In the genomic region with DNA sequence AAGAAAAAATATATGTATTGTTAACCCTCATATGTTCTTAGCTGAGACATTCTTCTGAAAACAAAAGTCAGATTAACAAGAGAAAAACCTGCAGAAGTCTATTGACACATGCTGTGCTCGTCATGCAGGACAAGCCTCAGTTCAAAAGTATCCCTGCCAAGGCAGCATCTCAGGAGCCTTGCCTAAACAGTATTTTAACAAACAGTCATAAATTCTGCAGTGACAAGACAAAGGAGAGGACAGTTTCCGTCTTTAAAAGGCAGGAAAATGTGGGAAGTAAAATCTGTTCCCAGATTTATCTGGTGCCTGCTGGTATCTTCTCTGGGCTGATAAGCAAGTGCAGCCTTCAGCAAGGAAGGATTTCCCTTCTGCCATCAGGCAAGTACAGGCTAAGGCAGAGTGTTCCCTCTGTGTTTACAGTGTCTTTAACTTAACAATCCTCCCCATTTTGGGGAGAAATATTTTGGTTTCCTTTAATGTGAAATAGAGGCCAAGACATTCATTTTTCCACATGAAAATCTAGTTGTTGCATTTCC, we compare ENCODE assay signal across 25 cellular contexts.
DNase-seq lines count a peak whose midpoint lies in the region; ATAC-seq and FAIRE-seq lines count a peak whose summit lies in the region.
"Had no signal": no experiment of that assay in that cellular context is flagged by ENCODE, and none has a peak within 500 bp of the region (broad histone marks: within the 10 kb centered on the region; RNA-seq: fewer than 3 reads in every experiment).

No MANE protein-coding gene starts in this region.

- H3K4me1 ChIP-seq in mesendoderm (ENCODE audit: control insufficient read depth, low read depth, low read length) = peaks cover 2% of the 10 kb centered on the region
- H3K4me1 ChIP-seq: BLaER1, SJSA1 had no signal

- peak; percentile 83 for FAIRE-seq in HTR-8/SVneo (lab: Jason Lieb, UNC)
- FAIRE-seq: GM18507 had no signal

- H3K9ac ChIP-seq in mesendoderm (ENCODE audit: low read length) = no peak overlapping the region
- H3K9ac ChIP-seq: BLaER1 had no signal

- no peak for ATAC-seq in HG02938 (IDR thresholded peaks at IDR 0.05; ENCODE audit: unreplicated experiment)

- WGBS in mesendoderm (ENCODE audit: extremely low coverage, insufficient coverage, low lambda C conversion rate) = no CpG with 5 or more reads among the region's 2 CpGs

- no peak overlapping the region for H3K23ac ChIP-seq in mesendoderm (ENCODE audit: low read length)

- H3K56ac ChIP-seq in mesendoderm (ENCODE audit: low read length) = no peak overlapping the region

- no peak overlapping the region for H3K4me3 ChIP-seq in mesendoderm (ENCODE audit: low read length)
- H3K4me3 ChIP-seq: BLaER1, MG63, PC-9, SJSA1 had no signal

- H3K79me2 ChIP-seq in mesendoderm (ENCODE audit: control insufficient read depth, insufficient read depth, low read length) = no peaks in the 10 kb centered on the region

- no peaks in the 10 kb centered on the region for H3K27me3 ChIP-seq in mesendoderm (ENCODE audit: insufficient read depth, low read length, poor library complexity)
- H3K27me3 ChIP-seq: BLaER1, MG63, SJSA1 had no signal

- H4K8ac ChIP-seq in mesendoderm (ENCODE audit: low read depth, low read length) = no peak overlapping the region

- H2AK5ac ChIP-seq in mesendoderm (ENCODE audit: low read length) = no peak overlapping the region

- intact Hi-C loops in head of caudate nucleus (cut with DNase I) = no loop called here

- peak; percentile 3 for DNase-seq in Ammon's horn (ENCODE audit: low spot score)
- DNase-seq in HTR-8/SVneo (ENCODE audit: insufficient read length, low spot score) = no peak
- DNase-seq in amniotic epithelial cell (ENCODE audit: low read depth) = peak; percentile 44
- peak; percentile 67 for DNase-seq in mesendoderm
- no peak for DNase-seq in head of caudate nucleus
- DNase-seq in activated CD4-positive, CD25-positive, alpha-beta regulatory T cell (lab: John Stamatoyannopoulos, UW) = no peak
- DNase-seq in DMS53 (lab: John Stamatoyannopoulos, UW) = no peak
- DNase-seq: CD4-positive, CD25-positive, alpha-beta regulatory T cell; DMS153; IMR-90; KG1; MG63; NCI-H1105 treated with DMSO at 0.1 percent for 48 hours; NCI-H146; NCI-H1930; NCI-H2107; NCI-H446 treated with DMSO at 0.1 percent for 48 hours; NCI-H526; PC-9; Right ventricle myocardium superior; RPMI8226 had no signal

- no peak overlapping the region for H3K27ac ChIP-seq in mesendoderm (ENCODE audit: low read depth, low read length)
- H3K27ac ChIP-seq: BLaER1, PC-9, SJSA1 had no signal

- no peak overlapping the region for H3K18ac ChIP-seq in mesendoderm (ENCODE audit: low read length)

- H2BK120ac ChIP-seq in mesendoderm (ENCODE audit: low read depth, low read length) = no peak overlapping the region

- H4K5ac ChIP-seq in mesendoderm (ENCODE audit: low read length) = no peak overlapping the region

- no peak overlapping the region for H2BK15ac ChIP-seq in mesendoderm (replicated peaks; ENCODE audit: low read depth)

- H3K36me3 ChIP-seq in mesendoderm (ENCODE audit: control insufficient read depth, insufficient read depth, low read length) = no peaks in the 10 kb centered on the region
- H3K36me3 ChIP-seq: BLaER1, MG63, SJSA1 had no signal

- H3K4me2 ChIP-seq in mesendoderm (ENCODE audit: low read length) = no peak overlapping the region
- H3K4me2 ChIP-seq: BLaER1, PC-9 had no signal

- no peaks in the 10 kb centered on the region for H3K79me1 ChIP-seq in mesendoderm (ENCODE audit: low read length)

- no peak overlapping the region for H3K4ac ChIP-seq in mesendoderm (ENCODE audit: low read depth, low read length)

- no peak overlapping the region for H2BK5ac ChIP-seq in mesendoderm (ENCODE audit: low read length)

Comparison
In these comparisons a context has a peak if more than half of its experiments do, and no peak if none do; other contexts are left out.
1. DNase-seq: peak in Ammon's horn (single experiment), amniotic epithelial cell (single experiment) and mesendoderm (single experiment); none in HTR-8/SVneo (single experiment), head of caudate nucleus (0 of 42), activated CD4-positive, CD25-positive, alpha-beta regulatory T cell (0 of 4) and DMS53 (single experiment).